Comparison of ENCODE assay signal across 1 cellular context in genomic region chr9:135992486-135993408, GRCh38.
TF ChIP-seq lines count a peak whose summit lies in the region.

No MANE protein-coding gene starts in this region.

TF ChIP-seq in K562, 482 proteins besides CTCF, POLR2A, EP300 and RAD21 (continued from another document and continues in another):
- no peak for TF ChIP-seq ZNF609 (CRISPR knock-in tag; IDR thresholded peaks at IDR 0.05; ENCODE audit: borderline replicate concordance)
- TF ChIP-seq, protein P1, sequence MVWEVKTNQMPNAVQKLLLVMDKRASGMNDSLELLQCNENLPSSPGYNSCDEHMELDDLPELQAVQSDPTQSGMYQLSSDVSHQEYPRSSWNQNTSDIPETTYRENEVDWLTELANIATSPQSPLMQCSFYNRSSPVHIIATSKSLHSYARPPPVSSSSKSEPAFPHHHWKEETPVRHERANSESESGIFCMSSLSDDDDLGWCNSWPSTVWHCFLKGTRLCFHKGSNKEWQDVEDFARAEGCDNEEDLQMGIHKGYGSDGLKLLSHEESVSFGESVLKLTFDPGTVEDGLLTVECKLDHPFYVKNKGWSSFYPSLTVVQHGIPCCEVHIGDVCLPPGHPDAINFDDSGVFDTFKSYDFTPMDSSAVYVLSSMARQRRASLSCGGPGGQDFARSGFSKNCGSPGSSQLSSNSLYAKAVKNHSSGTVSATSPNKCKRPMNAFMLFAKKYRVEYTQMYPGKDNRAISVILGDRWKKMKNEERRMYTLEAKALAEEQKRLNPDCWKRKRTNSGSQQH (CRISPR knock-in tag; IDR thresholded peaks at IDR 0.05): no peak
- peak in 1 of 2 experiments; percentile 94; a peak in 2 of 4 replicates for TF ChIP-seq HDAC1 (IDR thresholded peaks at IDR 0.05)
- TF ChIP-seq NR2F6 (CRISPR knock-in tag; IDR thresholded peaks at IDR 0.05): no peak
- peak; percentile 83; the same call in 1 of the 2 replicates for TF ChIP-seq LCOR (CRISPR knock-in tag; IDR thresholded peaks at IDR 0.05)
- no peak for TF ChIP-seq NFRKB (IDR thresholded peaks at IDR 0.05; ENCODE audit: low read depth)
- TF ChIP-seq PRMT5 (CRISPR knock-in tag; IDR thresholded peaks at IDR 0.05): no peak
- no peak for TF ChIP-seq MTF1 (CRISPR knock-in tag; IDR thresholded peaks at IDR 0.05; ENCODE audit: borderline replicate concordance)
- TF ChIP-seq PPARD (CRISPR knock-in tag; IDR thresholded peaks at IDR 0.05): no peak
- TF ChIP-seq ZNF444 (CRISPR knock-in tag; IDR thresholded peaks at IDR 0.05): no peak
- TF ChIP-seq TAF9B (IDR thresholded peaks at IDR 0.05; ENCODE audit: partially characterized antibody): no peak
- TF ChIP-seq NFATC3 (IDR thresholded peaks at IDR 0.05): no peak
- TF ChIP-seq HDAC3 (IDR thresholded peaks at IDR 0.05; ENCODE audit: borderline replicate concordance, partially characterized antibody): no peak
- TF ChIP-seq RCOR1 (IDR thresholded peaks at IDR 0.05; ENCODE audit: borderline replicate concordance in 1 of 2, low read depth in 2 of 2, low read length in 2 of 2): peak; percentile 93 to 99
- TF ChIP-seq XRCC3 (IDR thresholded peaks at IDR 0.05): no peak
- no peak for TF ChIP-seq PCBP2 (IDR thresholded peaks at IDR 0.05; ENCODE audit: low read depth, low read length, poor library complexity, severe bottlenecking)
- TF ChIP-seq, protein P2, sequence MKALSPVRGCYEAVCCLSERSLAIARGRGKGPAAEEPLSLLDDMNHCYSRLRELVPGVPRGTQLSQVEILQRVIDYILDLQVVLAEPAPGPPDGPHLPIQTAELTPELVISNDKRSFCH (CRISPR knock-in tag; IDR thresholded peaks at IDR 0.05): no peak
- TF ChIP-seq, protein P2 (tag; IDR thresholded peaks at IDR 0.05): no peak
- TF ChIP-seq STAT5B (CRISPR knock-in tag; IDR thresholded peaks at IDR 0.05): no peak
- no peak for TF ChIP-seq TRIM25 (IDR thresholded peaks at IDR 0.05; ENCODE audit: borderline replicate concordance)
- TF ChIP-seq ZNF12 (CRISPR knock-in tag; IDR thresholded peaks at IDR 0.05): no peak
- TF ChIP-seq ETV6 (IDR thresholded peaks at IDR 0.05; ENCODE audit: borderline replicate concordance in 1 of 2, low read depth in 2 of 2, low read length in 1 of 2): 0 out of 4 replicates have a peak, but pooled peaks of 1 of the 2 experiments have one; percentile 45
- TF ChIP-seq ETV6 (CRISPR knock-in tag; IDR thresholded peaks at IDR 0.05; ENCODE audit: borderline replicate concordance): no peak
- no peak for TF ChIP-seq ARHGAP35 (IDR thresholded peaks at IDR 0.05; ENCODE audit: partially characterized antibody)
- no peak for TF ChIP-seq ZNF263 (CRISPR knock-in tag; IDR thresholded peaks at IDR 0.05; ENCODE audit: borderline replicate concordance)
- 0 out of 2 replicates have a peak, but pooled peaks have one; percentile 19 for TF ChIP-seq FOSL1 (tag; conservative IDR thresholded peaks at IDR 0.05)
- no peak for TF ChIP-seq FOXO4 (CRISPR knock-in tag; IDR thresholded peaks at IDR 0.05)
- TF ChIP-seq FOXK2 (conservative IDR thresholded peaks at IDR 0.05 in 1 of 2, IDR thresholded peaks at IDR 0.05 in 1 of 2; ENCODE audit: low read depth in 2 of 2): no peak
- TF ChIP-seq, protein P3, sequence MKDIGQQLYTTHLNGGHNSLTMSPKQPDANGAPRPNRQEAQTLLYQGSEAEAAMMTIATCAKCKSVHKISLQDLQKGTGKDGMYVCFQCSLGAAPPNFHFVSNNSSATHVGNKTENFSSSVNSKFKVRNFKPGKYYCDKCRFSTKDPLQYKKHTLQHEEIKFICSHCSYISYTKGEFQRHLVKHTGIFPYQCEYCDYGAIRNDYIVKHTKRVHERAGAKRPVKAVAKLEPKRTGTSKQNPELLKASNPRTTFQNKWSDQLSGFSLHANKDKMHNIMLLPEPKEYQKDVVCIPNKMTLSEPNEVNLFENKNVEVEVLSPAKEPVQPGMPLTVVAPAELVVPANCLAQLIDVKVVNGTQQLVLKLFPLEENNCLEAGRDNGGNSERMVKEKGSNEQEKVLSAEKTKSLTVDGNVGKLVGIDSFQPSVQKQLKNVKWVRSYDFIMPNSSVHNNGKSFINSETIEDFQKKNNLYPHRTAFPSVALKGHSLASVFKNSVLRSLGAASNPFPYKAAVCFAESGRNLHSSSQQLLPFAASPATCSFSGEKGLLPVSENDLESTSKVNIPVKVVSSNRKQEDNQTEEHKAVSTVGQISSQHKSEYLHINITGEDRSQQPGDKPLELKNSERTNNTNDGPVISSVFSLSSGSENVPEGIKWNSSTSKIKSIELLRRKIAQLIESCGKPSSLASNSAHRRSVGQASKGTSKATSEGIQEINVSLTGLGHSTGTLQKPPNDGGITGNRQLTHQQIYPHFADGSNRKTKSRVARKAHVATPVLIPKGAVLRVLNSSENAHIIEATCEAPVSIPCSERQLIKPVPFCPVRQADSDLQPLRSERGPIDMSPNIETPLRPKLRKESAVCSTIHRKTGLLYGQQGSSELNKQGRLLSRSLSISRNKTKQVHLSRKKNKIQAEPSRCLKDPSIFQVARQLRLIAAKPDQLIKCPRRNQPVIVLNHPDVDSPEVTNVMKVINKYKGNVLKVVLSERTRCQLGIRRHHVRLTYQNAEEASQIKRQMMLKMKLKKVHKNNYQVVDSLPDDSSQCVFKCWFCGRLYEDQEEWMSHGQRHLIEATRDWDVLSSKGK (CRISPR knock-in tag; IDR thresholded peaks at IDR 0.05): no peak
- no peak for TF ChIP-seq CHD1 (IDR thresholded peaks at IDR 0.05; ENCODE audit: low read length)
- TF ChIP-seq KDM5B (IDR thresholded peaks at IDR 0.05; ENCODE audit: insufficient replicate concordance, low read depth, low read length): no peak
- no peak for TF ChIP-seq ZNF431 (CRISPR knock-in tag; IDR thresholded peaks at IDR 0.05)
- no peak for TF ChIP-seq E2F3 (CRISPR knock-in tag; IDR thresholded peaks at IDR 0.05)
- TF ChIP-seq, protein P4, sequence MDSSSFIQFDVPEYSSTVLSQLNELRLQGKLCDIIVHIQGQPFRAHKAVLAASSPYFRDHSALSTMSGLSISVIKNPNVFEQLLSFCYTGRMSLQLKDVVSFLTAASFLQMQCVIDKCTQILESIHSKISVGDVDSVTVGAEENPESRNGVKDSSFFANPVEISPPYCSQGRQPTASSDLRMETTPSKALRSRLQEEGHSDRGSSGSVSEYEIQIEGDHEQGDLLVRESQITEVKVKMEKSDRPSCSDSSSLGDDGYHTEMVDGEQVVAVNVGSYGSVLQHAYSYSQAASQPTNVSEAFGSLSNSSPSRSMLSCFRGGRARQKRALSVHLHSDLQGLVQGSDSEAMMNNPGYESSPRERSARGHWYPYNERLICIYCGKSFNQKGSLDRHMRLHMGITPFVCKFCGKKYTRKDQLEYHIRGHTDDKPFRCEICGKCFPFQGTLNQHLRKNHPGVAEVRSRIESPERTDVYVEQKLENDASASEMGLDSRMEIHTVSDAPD (CRISPR knock-in tag; IDR thresholded peaks at IDR 0.05): no peak
- no peak for TF ChIP-seq CSDE1 (IDR thresholded peaks at IDR 0.05)
- peak; percentile 71 for TF ChIP-seq MYC (IDR thresholded peaks at IDR 0.05; ENCODE audit: low read depth, low read length)
- no peak for TF ChIP-seq MYC (CRISPR knock-in tag; IDR thresholded peaks at IDR 0.05; ENCODE audit: borderline replicate concordance, low read depth)
- TF ChIP-seq ZNF175 (CRISPR knock-in tag; IDR thresholded peaks at IDR 0.05; ENCODE audit: low read depth): no peak
- no peak for TF ChIP-seq DEAF1 (CRISPR knock-in tag; IDR thresholded peaks at IDR 0.05)
- TF ChIP-seq FOXM1 (IDR thresholded peaks at IDR 0.05; ENCODE audit: low read depth): peak; percentile 55; the same call in 1 of the 2 replicates
- TF ChIP-seq FOXM1 (CRISPR knock-in tag; IDR thresholded peaks at IDR 0.05; ENCODE audit: low read depth): no peak
- no peak for TF ChIP-seq NR2C1 (IDR thresholded peaks at IDR 0.05)
- no peak for TF ChIP-seq NR2C1 (tag; IDR thresholded peaks at IDR 0.05)
- TF ChIP-seq HOXB6 (CRISPR knock-in tag; IDR thresholded peaks at IDR 0.05; ENCODE audit: borderline replicate concordance): no peak
- TF ChIP-seq ZNF354B (CRISPR knock-in tag; IDR thresholded peaks at IDR 0.05): no peak
- TF ChIP-seq ZNF512 (tag; IDR thresholded peaks at IDR 0.05): no peak
- TF ChIP-seq ZEB2 (IDR thresholded peaks at IDR 0.05): no peak
- TF ChIP-seq, protein P5, sequence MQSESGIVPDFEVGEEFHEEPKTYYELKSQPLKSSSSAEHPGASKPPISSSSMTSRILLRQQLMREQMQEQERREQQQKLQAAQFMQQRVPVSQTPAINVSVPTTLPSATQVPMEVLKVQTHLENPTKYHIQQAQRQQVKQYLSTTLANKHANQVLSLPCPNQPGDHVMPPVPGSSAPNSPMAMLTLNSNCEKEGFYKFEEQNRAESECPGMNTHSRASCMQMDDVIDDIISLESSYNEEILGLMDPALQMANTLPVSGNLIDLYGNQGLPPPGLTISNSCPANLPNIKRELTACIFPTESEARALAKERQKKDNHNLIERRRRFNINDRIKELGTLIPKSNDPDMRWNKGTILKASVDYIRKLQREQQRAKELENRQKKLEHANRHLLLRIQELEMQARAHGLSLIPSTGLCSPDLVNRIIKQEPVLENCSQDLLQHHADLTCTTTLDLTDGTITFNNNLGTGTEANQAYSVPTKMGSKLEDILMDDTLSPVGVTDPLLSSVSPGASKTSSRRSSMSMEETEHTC (IDR thresholded peaks at IDR 0.05): no peak
